ENCODE assay signal across 1 cellular context in genomic region chr7:2796358-2797352, GRCh38.
TF ChIP-seq lines count a peak whose summit lies in the region.

No MANE protein-coding gene starts in this region.

TF ChIP-seq in GM23338, 12 proteins besides CTCF, POLR2A, EP300 and RAD21 (continued from another document):
- TF ChIP-seq CREB1 (CRISPR knock-in tag; IDR thresholded peaks at IDR 0.05; ENCODE audit: low read depth) (no peak), NANOG (IDR thresholded peaks at IDR 0.05; ENCODE audit: borderline replicate concordance) (no peak), ZNF462 (CRISPR knock-in tag; IDR thresholded peaks at IDR 0.05) (no peak)
